15 cellular contexts compared by ENCODE assay signal in genomic region chr7:102447311-102447710, GRCh38. TPM values are rescaled to one million over a fixed set of nuclear protein-coding genes. Genes with fewer than 3 reads are reported as not detected.
DNase-seq lines count a peak whose midpoint lies in the region; ATAC-seq and TF ChIP-seq lines count a peak whose summit lies in the region.
"Had no signal": no experiment of that assay in that cellular context is flagged by ENCODE, and none has a peak within 500 bp of the region (broad histone marks: within the 10 kb centered on the region; RNA-seq: fewer than 3 reads in every experiment).

No MANE protein-coding gene starts in this region.

- H3K79me2 ChIP-seq in H9 (ENCODE audit: insufficient read depth, low read length) (no peaks in the 10 kb centered on the region), OCI-LY7 (ENCODE audit: insufficient read depth, low read depth, low read length) (peaks cover 30% of the 10 kb centered on the region; the same call in 1 of the 2 replicates)

- no peak overlapping the region for H3K14ac ChIP-seq in H9 (ENCODE audit: insufficient read depth, low read length)

- H3K27ac Mint-ChIP-seq in H9 (no peak overlapping the region; a peak in 1 of 7 replicates), immature natural killer cell (no peak overlapping the region)
- peak overlapping the region; percentile 62 for H3K27ac Mint-ChIP-seq in central memory CD8-positive, alpha-beta T cell (ENCODE audit: low read depth)
- H3K27ac Mint-ChIP-seq: CD4-positive, CD25-positive, alpha-beta regulatory T cell; GM23338; HFFc6 had no signal

- H3K4me2 ChIP-seq in H9 (ENCODE audit: insufficient read depth, insufficient read length, low read length) (no peak overlapping the region), OCI-LY7 (ENCODE audit: low read length) (no peak overlapping the region)
- H3K4me2 ChIP-seq: GM23338 had no signal

- no peaks in the 10 kb centered on the region for H3K27me3 ChIP-seq in H9 (ENCODE audit: insufficient read depth, low read length)
- H3K27me3 ChIP-seq: BLaER1 treated with 17β-estradiol and CSF1 and Interleukin-3, amounts not matched to agents 10 nM and 100 nM had no signal

- H3K4me1 Mint-ChIP-seq in H9 (peaks cover 6 to 9% of the 10 kb centered on the region in 2 experiments), immature natural killer cell (peaks cover 15 to 21% of the 10 kb centered on the region in 2 donors)
- no peaks in the 10 kb centered on the region for H3K4me1 Mint-ChIP-seq in central memory CD8-positive, alpha-beta T cell

- POLR2A ChIA-PET in OCI-LY7 (lab: Charles Lee) = interaction anchor here (0.6 to 9.7 kb wide), 3 partner anchors 14 to 160 kb away, joined by 4 to 66 read pairs (median 5); partner anchors contain the start of genes ORAI2 and SH2B2

- no peaks in the 10 kb centered on the region for H3K9me2 ChIP-seq in OCI-LY7 (ENCODE audit: insufficient read depth, low read length)

- H3K36me3 ChIP-seq in OCI-LY7 (ENCODE audit: insufficient read depth, low read length) = peaks cover 72% of the 10 kb centered on the region

- H3K4me1 ChIP-seq in H9 (ENCODE audit: insufficient read depth, low read length) (no peaks in the 10 kb centered on the region), OCI-LY7 (ENCODE audit: insufficient read depth, low read length, poor library complexity, severe bottlenecking) (peaks cover 76% of the 10 kb centered on the region)

- H4K5ac ChIP-seq in H9 (ENCODE audit: insufficient read length, low read depth, low read length) = no peak overlapping the region

- no peak overlapping the region for H2AK5ac ChIP-seq in H9 (ENCODE audit: insufficient read length, low read length)

- H3K56ac ChIP-seq in H9 (ENCODE audit: insufficient read length, low read depth, low read length) = no peak overlapping the region

- TF ChIP-seq CTCF in H9 (conservative IDR thresholded peaks at IDR 0.05) (no peak), OCI-LY7 (conservative IDR thresholded peaks at IDR 0.05; ENCODE audit: low read length) (no peak)

- H2AFZ ChIP-seq in H9 (ENCODE audit: low read length) (no peak overlapping the region), OCI-LY7 (ENCODE audit: low read length) (no peak overlapping the region)
- H2AFZ ChIP-seq: GM23338 had no signal

- no peak overlapping the region for H2BK20ac ChIP-seq in H9 (ENCODE audit: low read depth, low read length, poor library complexity, severe bottlenecking)

- no peak overlapping the region for H3K18ac ChIP-seq in H9 (ENCODE audit: insufficient read length, low read depth, low read length)

- H4K8ac ChIP-seq in H9 (replicated peaks; ENCODE audit: insufficient read length, low read depth, low read length) = no peak overlapping the region

- H2BK15ac ChIP-seq in H9 (ENCODE audit: low read depth, low read length) = no peak overlapping the region

- no peak overlapping the region for H3K4ac ChIP-seq in H9 (ENCODE audit: low read depth, low read length)

- no peak overlapping the region for H2BK5ac ChIP-seq in H9 (ENCODE audit: insufficient read length, low read length)

- no TSS peak for BruUV-seq in OCI-LY7 (replicated peaks; lab: Mats Ljungman, UMichigan)

- H3K9me3 ChIP-seq in H9 (ENCODE audit: control insufficient read depth, low read depth, low read length) (no peaks in the 10 kb centered on the region), OCI-LY7 (ENCODE audit: low read length) (peaks cover 4% of the 10 kb centered on the region; the same call in 1 of the 2 replicates)

- no peak overlapping the region for H3K4me3 ChIP-seq in OCI-LY7 (ENCODE audit: low read depth, low read length, poor library complexity, severe bottlenecking)
- H3K4me3 ChIP-seq: BLaER1 treated with 17β-estradiol and CSF1 and Interleukin-3, amounts not matched to agents 10 nM and 100 nM; GM23338; K562 had no signal

- no peak overlapping the region for H3K4me3 Mint-ChIP-seq in H9
- no peak overlapping the region for H3K4me3 Mint-ChIP-seq in central memory CD8-positive, alpha-beta T cell
- H3K4me3 Mint-ChIP-seq in immature natural killer cell = no peak overlapping the region
- H3K4me3 Mint-ChIP-seq: CD4-positive, CD25-positive, alpha-beta regulatory T cell; GM23338; HFFc6 had no signal

- H3K79me1 ChIP-seq in H9 (ENCODE audit: insufficient read depth, low read depth, low read length, poor library complexity, severe bottlenecking) = no peaks in the 10 kb centered on the region

- H4K20me1 ChIP-seq in H9 (ENCODE audit: control insufficient read depth, insufficient read depth, insufficient read length) = no peaks in the 10 kb centered on the region
- no peaks in the 10 kb centered on the region for H4K20me1 ChIP-seq in OCI-LY7 (ENCODE audit: insufficient read depth, low read length)

- H3K9ac ChIP-seq in H9 (ENCODE audit: extremely low read depth, insufficient read length, low read length) = no peak overlapping the region

- no CpG with 5 or more reads among the region's 14 CpGs for WGBS in H9 (ENCODE audit: extremely low coverage, insufficient read length, low lambda C conversion rate)

- H3K23ac ChIP-seq in H9 (ENCODE audit: insufficient read length, low read depth, low read length) = no peak overlapping the region

- no peak for DNase-seq in H9
- no peak for DNase-seq in OCI-LY7 (ENCODE audit: low spot score)
- no peak for DNase-seq in central memory CD8-positive, alpha-beta T cell (ENCODE audit: low spot score in 2 of 2)
- no peak for DNase-seq in immature natural killer cell
- no peak for DNase-seq in GM19240 (ENCODE audit: insufficient read length, low spot score)
- DNase-seq in AG20443 (ENCODE audit: low spot score) = no peak
- DNase-seq: CD4-positive, CD25-positive, alpha-beta regulatory T cell; DMS53; HCEC 1CT; HFFc6 had no signal

- ATAC-seq in central memory CD8-positive, alpha-beta T cell (replicated peaks; ENCODE audit: extremely low read depth, poor library complexity, severe bottlenecking) = no peak
- ATAC-seq in SK-N-SH treated with all-trans-retinoic acid at 6 μM for 48 hours = no peak
- ATAC-seq: GM23338, HepG2, K562 had no signal

- CTCF ChIA-PET in OCI-LY7 (lab: Charles Lee; ENCODE audit: unreplicated experiment) = no interaction called here

- H3K36me3 Mint-ChIP-seq in H9 (ENCODE audit: insufficient read depth in 1 of 3, low read depth in 3 of 3) (peaks cover 2 to 20% (median 6%) of the 10 kb centered on the region in 3 experiments; a peak in 6 of 7 replicates), immature natural killer cell (peaks cover 0 to 4% (median 0%) of the 10 kb centered on the region in 3 donors)
- H3K36me3 Mint-ChIP-seq in central memory CD8-positive, alpha-beta T cell (ENCODE audit: insufficient read depth) = peaks cover 14% of the 10 kb centered on the region

- no peak overlapping the region for H2BK120ac ChIP-seq in H9 (ENCODE audit: low read depth, low read length, poor library complexity, severe bottlenecking)

- peak overlapping the region; percentile 69 for H4K91ac ChIP-seq in H9 (ENCODE audit: insufficient read length, low read depth, low read length)

- H3K23me2 ChIP-seq in H9 (ENCODE audit: insufficient read length, low read depth, low read length, poor library complexity, severe bottlenecking) = no peaks in the 10 kb centered on the region

- H2BK12ac ChIP-seq in H9 (ENCODE audit: insufficient read length, low read depth, low read length) = no peak overlapping the region

- H3K27me3 Mint-ChIP-seq in H9 (ENCODE audit: low read depth) = no peaks in the 10 kb centered on the region; the same call in 1 of the 2 replicates
- no peaks in the 10 kb centered on the region for H3K27me3 Mint-ChIP-seq in central memory CD8-positive, alpha-beta T cell
- H3K27me3 Mint-ChIP-seq in immature natural killer cell (ENCODE audit: low read depth in 3 of 3) = peaks cover 0 to 4% (median 0%) of the 10 kb centered on the region in 3 donors
- H3K27me3 Mint-ChIP-seq: CD4-positive, CD25-positive, alpha-beta regulatory T cell had no signal

- no peaks in the 10 kb centered on the region for H3K9me3 Mint-ChIP-seq in H9
- H3K9me3 Mint-ChIP-seq in central memory CD8-positive, alpha-beta T cell = no peaks in the 10 kb centered on the region
- no peaks in the 10 kb centered on the region for H3K9me3 Mint-ChIP-seq in immature natural killer cell
- H3K9me3 Mint-ChIP-seq: CD4-positive, CD25-positive, alpha-beta regulatory T cell; GM23338; HFFc6 had no signal

- no peak overlapping the region for H3T11ph ChIP-seq in H9 (ENCODE audit: low read length)

- intact Hi-C loops in OCI-LY7 (cut with micrococcal nuclease; ENCODE audit: unreplicated experiment) = loop anchor here (10.0 kb wide), 1 partner anchor 643 kb away; no protein-coding TSS in a partner anchor

- H3K27ac ChIP-seq in H9 (ENCODE audit: insufficient read length, low read depth, low read length) (no peak overlapping the region), OCI-LY7 (ENCODE audit: low read depth, low read length, poor library complexity, severe bottlenecking) (peak overlapping the region; percentile 100)

RNA-seq across cellular contexts. Expression of gene ORAI2, which starts 13.9 kb away (rescaled TPM):
- 26.6 and 26.7 TPM in 2 replicates for total RNA-seq in H9 (2021)
- 130 and 149 TPM in 2 replicates for total RNA-seq in OCI-LY7 (2014; rRNA removed; shearing (Covaris generic))
- total RNA-seq in OCI-LY7 (2022) = 230 and 263 TPM in 2 replicates
- 100 to 1,000 TPM in 1 of 3 donors, 10 to 100 TPM in 2; 73.5 to 125 (median 80.6) TPM for polyA plus RNA-seq in immature natural killer cell

RNA-seq across cellular contexts. Expression of gene ALKBH4, which starts 17.4 kb away (rescaled TPM):
- total RNA-seq in H9 (2021) (23.9 and 24.2 TPM in 2 replicates), OCI-LY7 (2022) (12.1 and 13.3 TPM in 2 replicates)
- 17.5 and 23.6 TPM in 2 replicates for total RNA-seq in OCI-LY7 (2014; rRNA removed; shearing (Covaris generic))
- 10 to 100 TPM; 16.2 to 25.8 (median 18.5) TPM for polyA plus RNA-seq in immature natural killer cell

RNA-seq across cellular contexts. Expression of gene LRWD1, which starts 17.5 kb away (rescaled TPM):
- total RNA-seq in H9 (2021) (33.1 and 35.1 TPM in 2 replicates), OCI-LY7 (2022) (37.7 and 39.1 TPM in 2 replicates)
- total RNA-seq in OCI-LY7 (2014; rRNA removed; shearing (Covaris generic)) = 63.1 and 68.2 TPM in 2 replicates
- polyA plus RNA-seq in immature natural killer cell = 10 to 100 TPM; 13.5 to 22.8 (median 21.5) TPM

RNA-seq across cellular contexts. Expression of gene POLR2J, which starts 31.4 kb away (rescaled TPM):
- 52.2 and 58.5 TPM in 2 replicates for total RNA-seq in H9 (2021)
- 58.1 and 62.4 TPM in 2 replicates for total RNA-seq in OCI-LY7 (2014; rRNA removed; shearing (Covaris generic))
- total RNA-seq in OCI-LY7 (2022) = 62.9 and 68.6 TPM in 2 replicates
- 100 to 1,000 TPM; 103 to 115 (median 115) TPM for polyA plus RNA-seq in immature natural killer cell

RNA-seq across cellular contexts. Expression of gene PRKRIP1, which starts 51.1 kb away (rescaled TPM):
- total RNA-seq in H9 (2021) = 36.0 and 38.8 TPM in 2 replicates
- 47.1 and 60.7 TPM in 2 replicates for total RNA-seq in OCI-LY7 (2014; rRNA removed; shearing (Covaris generic))
- total RNA-seq in OCI-LY7 (2022) = 42.5 and 48.2 TPM in 2 replicates
- polyA plus RNA-seq in immature natural killer cell = 10 to 100 TPM; 13.2 to 20.2 (median 17.2) TPM
